In genomic region chr14:68495101-68495637, GRCh38 we compare ENCODE assay signal across 9 cellular contexts.
A peak's percentile ranks its signal among the peaks of the same experiment; 100 is the strongest.
DNase-seq lines count a peak whose midpoint lies in the region; ATAC-seq, FAIRE-seq and TF ChIP-seq lines count a peak whose summit lies in the region.
"Had no signal": no experiment of that assay in that cellular context is flagged by ENCODE, and none has a peak within 500 bp of the region (broad histone marks: within the 10 kb centered on the region; RNA-seq: fewer than 3 reads in every experiment).

No MANE protein-coding gene starts in this region.

- H3K4me1 ChIP-seq in GM12878 (ENCODE audit: control insufficient read depth, insufficient read depth, low read length): peaks cover 24% of the 10 kb centered on the region

- in situ Hi-C loops in GM12878 (cut with MboI): no loop called here

- intact Hi-C loops in GM12878 (cut with micrococcal nuclease; ENCODE audit: unreplicated experiment): loop anchor here (2.0 to 5.0 kb wide), 4 partner anchors 18 to 292 kb away; no protein-coding TSS in a partner anchor

- POLR2A ChIA-PET in GM12878 (lab: Charles Lee): interaction anchor here (0.8 to 1.5 kb wide), 5 partner anchors 10 to 322 kb away, joined by 3 to 4 read pairs (median 3); no protein-coding TSS in a partner anchor

- no peak for FAIRE-seq in GM12878 (lab: Jason Lieb, UNC)

- RAD21 ChIA-PET in GM12878 (lab: Charles Lee; ENCODE audit: unreplicated experiment): interaction anchor here (0.5 to 2.4 kb wide), 10 partner anchors 11 to 292 kb away, joined by 3 to 13 read pairs (median 4); no protein-coding TSS in a partner anchor

- H3K27me3 ChIP-seq in GM12878 (replicated peaks in 1 of 2; ENCODE audit: control insufficient read depth in 2 of 2, insufficient read depth in 2 of 2, low read length in 1 of 2): no peaks in the 10 kb centered on the region

- no peaks in the 10 kb centered on the region for H3K9me3 ChIP-seq in GM12878 (replicated peaks; ENCODE audit: control insufficient read depth, insufficient read depth, low read length)

- SMC1A ChIA-PET in GM12878 (lab: Charles Lee; ENCODE audit: uncharacterized antibody, unreplicated experiment): interaction anchor here (0.8 to 5.7 kb wide), 13 partner anchors 8 to 214 kb away, joined by 3 to 56 read pairs (median 4); no protein-coding TSS in a partner anchor

- H3K36me3 ChIP-seq in GM12878 (ENCODE audit: control insufficient read depth in 2 of 2, insufficient read depth in 2 of 2, low read length in 1 of 2): no peaks in the 10 kb centered on the region

- no peak for TF ChIP-seq EP300 in GM12878 (IDR thresholded peaks at IDR 0.05; ENCODE audit: borderline replicate concordance in 1 of 2, control insufficient read depth in 1 of 2, low read depth in 2 of 2, low read length in 2 of 2)

- no peaks in the 10 kb centered on the region for H4K20me1 ChIP-seq in GM12878 (ENCODE audit: control insufficient read depth, insufficient read depth)

- H3K79me2 ChIP-seq in GM12878 (ENCODE audit: control insufficient read depth, insufficient read depth, low read length): no peaks in the 10 kb centered on the region

- peak overlapping the region; percentile 68 for H3K27ac ChIP-seq in GM12878 (ENCODE audit: control insufficient read depth, insufficient read depth)

- TF ChIP-seq CTCF in GM12878 (IDR thresholded peaks at IDR 0.05 in 2 of 3, conservative IDR thresholded peaks at IDR 0.05 in 1 of 3; ENCODE audit: control insufficient read depth in 2 of 3, extremely low read depth in 1 of 3, insufficient read depth in 1 of 3, low read depth in 3 of 3, low read length in 3 of 3): no peak

- H3K9ac ChIP-seq in GM12878 (ENCODE audit: control insufficient read depth, insufficient read depth, low read length): peak overlapping the region; percentile 37; the same call in 1 of the 2 replicates

- DNase-seq in GM12878 (ENCODE audit: low read depth, low spot score) (no peak), pulmonary artery endothelial cell (ENCODE audit: low read depth, low spot score) (peak; percentile 56), RPMI8226 (no peak), amniotic stem cell (lab: John Stamatoyannopoulos, UW) (no peak), NCI-H187 treated with DMSO at 0.1 percent for 48 hours (lab: John Stamatoyannopoulos, UW) (no peak)
- DNase-seq: NCI-H2171 treated with DMSO at 0.1 percent for 48 hours had no signal

- BruUV-seq in GM12878 (replicated peaks; lab: Mats Ljungman, UMichigan): TSS peak; percentile 98

- no peak for TF ChIP-seq POLR2A in GM12878 (IDR thresholded peaks at IDR 0.05; ENCODE audit: low read depth, low read length)

- 39% methylated on average over 11 of the region's 11 CpGs for WGBS in GM12878 (ENCODE audit: insufficient coverage, insufficient replicate concordance, low lambda C conversion rate, missing lambda C conversion rate)

- no peak overlapping the region for H3K4me3 ChIP-seq in GM12878

- peak overlapping the region; percentile 17; the same call in 1 of the 2 replicates for H3K4me2 ChIP-seq in GM12878 (ENCODE audit: control insufficient read depth, insufficient read depth)

- H2AFZ ChIP-seq in GM12878 (ENCODE audit: control insufficient read depth, low read depth, low read length): peak overlapping the region; percentile 74

- CTCF ChIA-PET in GM12878 (lab: Yijun Ruan, JAX): interaction anchor here (1.3 to 5.2 kb wide), 3 partner anchors 10 to 248 kb away, joined by 4 to 33 read pairs (median 5); no protein-coding TSS in a partner anchor

- TF ChIP-seq RAD21 in GM12878 (IDR thresholded peaks at IDR 0.05; ENCODE audit: insufficient read depth, low read depth, low read length): no peak

- ATAC-seq in GM18909 (IDR thresholded peaks at IDR 0.05; ENCODE audit: poor library complexity, unreplicated experiment) (peak; percentile 26), HG02884 (IDR thresholded peaks at IDR 0.05; ENCODE audit: unreplicated experiment) (peak; percentile 34), GM12878 (peak; percentile 60), HG03097 (IDR thresholded peaks at IDR 0.05; ENCODE audit: low FRiP score, unreplicated experiment) (no peak)

TF ChIP-seq in GM12878, 131 proteins besides CTCF, POLR2A, EP300 and RAD21:
- TF ChIP-seq, protein P1, sequence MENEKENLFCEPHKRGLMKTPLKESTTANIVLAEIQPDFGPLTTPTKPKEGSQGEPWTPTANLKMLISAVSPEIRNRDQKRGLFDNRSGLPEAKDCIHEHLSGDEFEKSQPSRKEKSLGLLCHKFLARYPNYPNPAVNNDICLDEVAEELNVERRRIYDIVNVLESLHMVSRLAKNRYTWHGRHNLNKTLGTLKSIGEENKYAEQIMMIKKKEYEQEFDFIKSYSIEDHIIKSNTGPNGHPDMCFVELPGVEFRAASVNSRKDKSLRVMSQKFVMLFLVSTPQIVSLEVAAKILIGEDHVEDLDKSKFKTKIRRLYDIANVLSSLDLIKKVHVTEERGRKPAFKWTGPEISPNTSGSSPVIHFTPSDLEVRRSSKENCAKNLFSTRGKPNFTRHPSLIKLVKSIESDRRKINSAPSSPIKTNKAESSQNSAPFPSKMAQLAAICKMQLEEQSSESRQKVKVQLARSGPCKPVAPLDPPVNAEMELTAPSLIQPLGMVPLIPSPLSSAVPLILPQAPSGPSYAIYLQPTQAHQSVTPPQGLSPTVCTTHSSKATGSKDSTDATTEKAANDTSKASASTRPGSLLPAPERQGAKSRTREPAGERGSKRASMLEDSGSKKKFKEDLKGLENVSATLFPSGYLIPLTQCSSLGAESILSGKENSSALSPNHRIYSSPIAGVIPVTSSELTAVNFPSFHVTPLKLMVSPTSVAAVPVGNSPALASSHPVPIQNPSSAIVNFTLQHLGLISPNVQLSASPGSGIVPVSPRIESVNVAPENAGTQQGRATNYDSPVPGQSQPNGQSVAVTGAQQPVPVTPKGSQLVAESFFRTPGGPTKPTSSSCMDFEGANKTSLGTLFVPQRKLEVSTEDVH (IDR thresholded peaks at IDR 0.05; ENCODE audit: low read depth, partially characterized antibody): no peak
- TF ChIP-seq ZNF217 (IDR thresholded peaks at IDR 0.05) (no peak), SMAD5 (IDR thresholded peaks at IDR 0.05; ENCODE audit: low read depth) (no peak), YBX1 (IDR thresholded peaks at IDR 0.05) (no peak), SRF (IDR thresholded peaks at IDR 0.05; ENCODE audit: low read depth in 2 of 2, low read length in 2 of 2) (no peak), NR2F1 (conservative IDR thresholded peaks at IDR 0.05) (no peak), HDAC2 (IDR thresholded peaks at IDR 0.05) (no peak), PAX5 (IDR thresholded peaks at IDR 0.05; ENCODE audit: borderline replicate concordance, low read depth, low read length) (no peak), BACH1 (IDR thresholded peaks at IDR 0.05; ENCODE audit: borderline replicate concordance) (no peak), MLLT1 (IDR thresholded peaks at IDR 0.05) (no peak), BRCA1 (IDR thresholded peaks at IDR 0.05; ENCODE audit: low read depth, low read length) (no peak), STAT3 (IDR thresholded peaks at IDR 0.05; ENCODE audit: low read depth, low read length) (no peak), SUPT20H (IDR thresholded peaks at IDR 0.05; ENCODE audit: borderline replicate concordance, control insufficient read depth, low read depth, low read length) (no peak), ZBED1 (IDR thresholded peaks at IDR 0.05; ENCODE audit: borderline replicate concordance) (no peak), CHD2 (IDR thresholded peaks at IDR 0.05; ENCODE audit: borderline replicate concordance, low read depth, low read length) (no peak), RELA (IDR thresholded peaks at IDR 0.05; ENCODE audit: borderline replicate concordance, partially characterized antibody) (no peak), WRNIP1 (IDR thresholded peaks at IDR 0.05; ENCODE audit: borderline replicate concordance, low read depth, low read length) (no peak)
- TF ChIP-seq, protein P2, sequence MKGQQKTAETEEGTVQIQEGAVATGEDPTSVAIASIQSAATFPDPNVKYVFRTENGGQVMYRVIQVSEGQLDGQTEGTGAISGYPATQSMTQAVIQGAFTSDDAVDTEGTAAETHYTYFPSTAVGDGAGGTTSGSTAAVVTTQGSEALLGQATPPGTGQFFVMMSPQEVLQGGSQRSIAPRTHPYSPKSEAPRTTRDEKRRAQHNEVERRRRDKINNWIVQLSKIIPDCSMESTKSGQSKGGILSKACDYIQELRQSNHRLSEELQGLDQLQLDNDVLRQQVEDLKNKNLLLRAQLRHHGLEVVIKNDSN (IDR thresholded peaks at IDR 0.05; ENCODE audit: borderline replicate concordance, extremely low read length, insufficient read depth, low read depth, low read length): no peak
TF ChIP-seq in GM12878: peak in this region for 0.
